In the genomic region with DNA sequence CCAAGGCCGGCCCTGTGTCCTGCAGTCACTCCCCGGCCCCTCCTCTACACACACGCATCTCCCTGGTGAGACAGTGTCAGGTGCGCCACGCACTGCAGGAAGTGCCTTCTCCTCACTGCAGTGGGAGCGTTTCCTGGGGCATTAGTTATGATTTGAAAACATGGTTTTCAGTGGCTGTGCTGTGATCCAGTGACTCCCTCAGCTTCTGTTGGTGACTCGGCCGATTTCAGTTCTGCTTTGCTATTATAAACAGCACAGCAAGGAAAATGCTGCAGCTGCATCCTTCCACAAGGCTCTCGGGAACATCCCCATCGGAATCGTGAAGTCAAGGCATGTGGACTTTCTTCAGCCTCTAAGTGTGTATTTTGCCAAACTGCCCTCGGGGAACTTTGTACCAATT, we compare ENCODE assay signal across 22 cellular contexts. TPM values are rescaled to one million over a fixed set of nuclear protein-coding genes. Genes with fewer than 3 reads are reported as not detected.
DNase-seq lines count a peak whose midpoint lies in the region; ATAC-seq, FAIRE-seq and TF ChIP-seq lines count a peak whose summit lies in the region.
"Had no signal": no experiment of that assay in that cellular context is flagged by ENCODE, and none has a peak within 500 bp of the region (broad histone marks: within the 10 kb centered on the region; RNA-seq: fewer than 3 reads in every experiment).

No MANE protein-coding gene starts in this region.

- no peak overlapping the region for H2AFZ ChIP-seq in MM.1S (ENCODE audit: low read length)
- H2AFZ ChIP-seq in GM12878 (ENCODE audit: control insufficient read depth, low read depth, low read length): no peak overlapping the region

- 0 out of 2 replicates have a peak overlapping the region, but pooled peaks have one; percentile 4 for H3K4me2 ChIP-seq in MM.1S (ENCODE audit: low read depth, low read length)
- H3K4me2 ChIP-seq in GM12878 (ENCODE audit: control insufficient read depth, insufficient read depth): no peak overlapping the region

- no TSS peak for BruUV-seq in GM12878 (replicated peaks; lab: Mats Ljungman, UMichigan)

- WGBS in GM12878 (ENCODE audit: insufficient coverage, insufficient replicate concordance, low lambda C conversion rate, missing lambda C conversion rate): 28% methylated on average over 12 of the region's 12 CpGs

- H3K4me3 ChIP-seq in MM.1S (ENCODE audit: low read length): no peak overlapping the region
- no peak overlapping the region for H3K4me3 ChIP-seq in GM12878

- intact Hi-C loops in GM12878 (cut with micrococcal nuclease; ENCODE audit: unreplicated experiment): no loop called here

- DNase-seq in CD1c-positive myeloid dendritic cell (ENCODE audit: extremely low spot score) (peak; percentile 90), MM.1S (no peak), GM12878 (ENCODE audit: low read depth, low spot score) (no peak), neural crest cell (ENCODE audit: low read depth, low spot score) (no peak), NCI-H1092 treated with DMSO at 0.1 percent for 48 hours (lab: John Stamatoyannopoulos, UW) (no peak)
- DNase-seq: activated B cell treated with CpG ODN at 0.5 μM for 24 hours; activated CD8-positive, alpha-beta T cell treated with anti-CD3 and anti-CD28 coated beads for 36 hours; activated T-cell treated with anti-CD3 and anti-CD28 coated beads, Interleukin-2, amount 50 U/mL, for 48 hours; CD4-positive, alpha-beta memory T cell; hypothalamus; naive thymus-derived CD8-positive, alpha-beta T cell; NCI-H526 treated with DMSO at 0.1 percent for 48 hours; PC-3; stimulated activated CD4-positive, alpha-beta T cell treated with anti-CD3 and anti-CD28 coated beads, Interleukin-4, amount 100 ng/mL, for 4 hours had no signal

- H3F3A ChIP-seq in MM.1S (ENCODE audit: insufficient read depth, low read length): no peaks in the 10 kb centered on the region

- H3K9ac ChIP-seq in MM.1S (ENCODE audit: low read length) (no peak overlapping the region), GM12878 (ENCODE audit: control insufficient read depth, insufficient read depth, low read length) (no peak overlapping the region)

- SMC1A ChIA-PET in GM12878 (lab: Charles Lee; ENCODE audit: uncharacterized antibody, unreplicated experiment): no interaction called here

- H3K9me3 ChIP-seq in MM.1S (replicated peaks; ENCODE audit: insufficient read depth, low read length) (no peaks in the 10 kb centered on the region), GM12878 (replicated peaks; ENCODE audit: control insufficient read depth, insufficient read depth, low read length) (no peaks in the 10 kb centered on the region)

- no peaks in the 10 kb centered on the region for H3K36me3 ChIP-seq in MM.1S (replicated peaks; ENCODE audit: insufficient read depth, low read length)
- no peaks in the 10 kb centered on the region for H3K36me3 ChIP-seq in GM12878 (ENCODE audit: control insufficient read depth in 2 of 2, insufficient read depth in 2 of 2, low read length in 1 of 2)

- H3K27ac Mint-ChIP-seq in neural crest cell (ENCODE audit: unreplicated experiment): peak overlapping the region; percentile 75
- no peak overlapping the region for H3K27ac Mint-ChIP-seq in stimulated activated memory B cell treated with anti-CD40 and anti-IgM and Interleukin-4, amounts not matched to agents 10 μg/mL and 1 μg/mL and 100 μg/mL, for 72 hours
- H3K27ac Mint-ChIP-seq: activated B cell treated with CpG ODN at 0.5 μM for 24 hours; activated CD8-positive, alpha-beta T cell treated with anti-CD3 and anti-CD28 coated beads for 36 hours; activated naive CD4-positive, alpha-beta T cell treated with anti-CD3 and anti-CD28 coated beads, Interleukin-2, amount 50 U/mL, for 24 hours; memory B cell; naive thymus-derived CD8-positive, alpha-beta T cell had no signal

- no peaks in the 10 kb centered on the region for H3K9me3 Mint-ChIP-seq in neural crest cell
- no peaks in the 10 kb centered on the region for H3K9me3 Mint-ChIP-seq in stimulated activated memory B cell treated with anti-CD40 and anti-IgM and Interleukin-4, amounts not matched to agents 10 μg/mL and 1 μg/mL and 100 μg/mL, for 72 hours
- H3K9me3 Mint-ChIP-seq: activated B cell treated with CpG ODN at 0.5 μM for 24 hours; activated CD8-positive, alpha-beta T cell treated with anti-CD3 and anti-CD28 coated beads for 36 hours; activated naive CD4-positive, alpha-beta T cell treated with anti-CD3 and anti-CD28 coated beads, Interleukin-2, amount 50 U/mL, for 24 hours; CD4-positive, alpha-beta memory T cell; memory B cell; naive thymus-derived CD8-positive, alpha-beta T cell had no signal

- H3K79me2 ChIP-seq in MM.1S (ENCODE audit: low read length): no peaks in the 10 kb centered on the region
- no peaks in the 10 kb centered on the region for H3K79me2 ChIP-seq in GM12878 (ENCODE audit: control insufficient read depth, insufficient read depth, low read length)

- no peaks in the 10 kb centered on the region for H3K9me2 ChIP-seq in MM.1S (replicated peaks; ENCODE audit: insufficient read depth, low read length)

- CTCF ChIA-PET in GM12878 (lab: Yijun Ruan, JAX): no interaction called here

- H4K20me1 ChIP-seq in MM.1S (ENCODE audit: insufficient read depth, low read length) (no peaks in the 10 kb centered on the region), GM12878 (ENCODE audit: control insufficient read depth, insufficient read depth) (no peaks in the 10 kb centered on the region)

- no peak for TF ChIP-seq POLR2A in GM12878 (IDR thresholded peaks at IDR 0.05; ENCODE audit: low read depth, low read length)

- no peak for TF ChIP-seq EP300 in GM12878 (IDR thresholded peaks at IDR 0.05; ENCODE audit: borderline replicate concordance in 1 of 2, control insufficient read depth in 1 of 2, low read depth in 2 of 2, low read length in 2 of 2)

- H3K27me3 ChIP-seq in MM.1S (replicated peaks; ENCODE audit: insufficient read depth, low read length) (no peaks in the 10 kb centered on the region), GM12878 (replicated peaks in 1 of 2; ENCODE audit: control insufficient read depth in 2 of 2, insufficient read depth in 2 of 2, low read length in 1 of 2) (no peaks in the 10 kb centered on the region; a peak in 1 of 4 replicates)

- TF ChIP-seq CTCF in MM.1S (IDR thresholded peaks at IDR 0.05; ENCODE audit: low read length): no peak
- TF ChIP-seq CTCF in GM12878 (IDR thresholded peaks at IDR 0.05 in 2 of 3, conservative IDR thresholded peaks at IDR 0.05 in 1 of 3; ENCODE audit: control insufficient read depth in 2 of 3, extremely low read depth in 1 of 3, insufficient read depth in 1 of 3, low read depth in 3 of 3, low read length in 3 of 3): no peak
- TF ChIP-seq CTCF in neural crest cell (conservative IDR thresholded peaks at IDR 0.05): no peak

- no peak for TF ChIP-seq RAD21 in GM12878 (IDR thresholded peaks at IDR 0.05; ENCODE audit: insufficient read depth, low read depth, low read length)

- no peak overlapping the region for H3K27ac ChIP-seq in MM.1S (ENCODE audit: low read length)
- H3K27ac ChIP-seq in GM12878 (ENCODE audit: control insufficient read depth, insufficient read depth): no peak overlapping the region

- RAD21 ChIA-PET in GM12878 (lab: Charles Lee; ENCODE audit: unreplicated experiment): no interaction called here

- ATAC-seq in GM12878: no peak; the same call in 2 of the 3 replicates
- ATAC-seq in stimulated activated memory B cell treated with anti-CD40 and anti-IgM and Interleukin-4, amounts not matched to agents 10 μg/mL and 1 μg/mL and 100 μg/mL, for 72 hours: no peak
- ATAC-seq in HG02852 (IDR thresholded peaks at IDR 0.05; ENCODE audit: unreplicated experiment): no peak
- no peak for ATAC-seq in GM21360 (IDR thresholded peaks at IDR 0.05; ENCODE audit: unreplicated experiment)
- ATAC-seq: activated CD8-positive, alpha-beta T cell treated with anti-CD3 and anti-CD28 coated beads for 36 hours; naive thymus-derived CD8-positive, alpha-beta T cell; PC-3 had no signal

- H3K4me3 Mint-ChIP-seq in neural crest cell: no peak overlapping the region
- H3K4me3 Mint-ChIP-seq in stimulated activated memory B cell treated with anti-CD40 and anti-IgM and Interleukin-4, amounts not matched to agents 10 μg/mL and 1 μg/mL and 100 μg/mL, for 72 hours: no peak overlapping the region
- H3K4me3 Mint-ChIP-seq: activated B cell treated with CpG ODN at 0.5 μM for 24 hours; activated CD8-positive, alpha-beta T cell treated with anti-CD3 and anti-CD28 coated beads for 36 hours; activated naive CD4-positive, alpha-beta T cell treated with anti-CD3 and anti-CD28 coated beads, Interleukin-2, amount 50 U/mL, for 24 hours; CD4-positive, alpha-beta memory T cell; memory B cell; naive thymus-derived CD8-positive, alpha-beta T cell had no signal

- H3K4me1 Mint-ChIP-seq in neural crest cell: no peaks in the 10 kb centered on the region
- peaks cover 7% of the 10 kb centered on the region for H3K4me1 Mint-ChIP-seq in stimulated activated memory B cell treated with anti-CD40 and anti-IgM and Interleukin-4, amounts not matched to agents 10 μg/mL and 1 μg/mL and 100 μg/mL, for 72 hours
- H3K4me1 Mint-ChIP-seq: activated naive CD4-positive, alpha-beta T cell treated with anti-CD3 and anti-CD28 coated beads, Interleukin-2, amount 50 U/mL, for 24 hours; CD4-positive, alpha-beta memory T cell; memory B cell had no signal

- FAIRE-seq in GM12878 (lab: Jason Lieb, UNC): no peak
- FAIRE-seq: astrocyte, colon, keratinocyte had no signal

- H3K27me3 Mint-ChIP-seq in neural crest cell (ENCODE audit: low read depth): no peaks in the 10 kb centered on the region
- H3K27me3 Mint-ChIP-seq in stimulated activated memory B cell treated with anti-CD40 and anti-IgM and Interleukin-4, amounts not matched to agents 10 μg/mL and 1 μg/mL and 100 μg/mL, for 72 hours: peaks cover 10% of the 10 kb centered on the region
- H3K27me3 Mint-ChIP-seq: activated B cell treated with CpG ODN at 0.5 μM for 24 hours; activated CD8-positive, alpha-beta T cell treated with anti-CD3 and anti-CD28 coated beads for 36 hours; activated naive CD4-positive, alpha-beta T cell treated with anti-CD3 and anti-CD28 coated beads, Interleukin-2, amount 50 U/mL, for 24 hours; CD4-positive, alpha-beta memory T cell; memory B cell; naive thymus-derived CD8-positive, alpha-beta T cell had no signal

- POLR2A ChIA-PET in GM12878 (lab: Charles Lee): no interaction called here

- in situ Hi-C loops in GM12878 (cut with MboI): loop anchor here (10.0 kb wide), 1 partner anchor 53 kb away; no protein-coding TSS in a partner anchor

- H3K4me1 ChIP-seq in MM.1S (ENCODE audit: low read length) (no peaks in the 10 kb centered on the region), GM12878 (ENCODE audit: control insufficient read depth, insufficient read depth, low read length) (no peaks in the 10 kb centered on the region)

- peaks cover 7% of the 10 kb centered on the region for H3K36me3 Mint-ChIP-seq in neural crest cell (ENCODE audit: low read depth)
- H3K36me3 Mint-ChIP-seq in stimulated activated memory B cell treated with anti-CD40 and anti-IgM and Interleukin-4, amounts not matched to agents 10 μg/mL and 1 μg/mL and 100 μg/mL, for 72 hours: no peaks in the 10 kb centered on the region
- H3K36me3 Mint-ChIP-seq: activated naive CD4-positive, alpha-beta T cell treated with anti-CD3 and anti-CD28 coated beads, Interleukin-2, amount 50 U/mL, for 24 hours; CD4-positive, alpha-beta memory T cell; memory B cell had no signal

RNA-seq across cellular contexts. Expression of a gene that starts 54.3 kb away (rescaled TPM):
- total RNA-seq in GM12878 (2013; cell fraction: nucleolus; rRNA removed): 16.8 and 17.9 TPM in 2 replicates
- total RNA-seq in GM12878 (2014; rRNA removed) (31.1 and 35.3 TPM in 2 replicates), GM12878 (2014; rRNA removed; fragmentation: Illumina TruSeq; extraction: Trizol) (26.1 and 29.1 TPM in 2 replicates), GM12878 (2021) (33.8 and 35.6 TPM in 2 replicates), neural crest cell (53.9 and 56.5 TPM in 2 replicates)
- 6.9 TPM for polyA plus RNA-seq in GM12878 (2011; ENCODE audit: low read depth)
- polyA plus RNA-seq in GM12878 (2011; rRNA removed) (34.1 and 47.5 TPM in 2 replicates), GM12878 (2014; fragmentation: Illumina TruSeq; extraction: Trizol) (25.2 and 30.0 TPM in 2 replicates), GM12878 (2014; fragmentation: Nextera tagmentation; extraction: Ambion mirVana) (10 to 100 TPM; 13.0 to 20.0 TPM), GM12878 (2014; rRNA removed) (25.3 and 29.6 TPM in 2 replicates), GM12878 (2016; fragmentation: Nextera tagmentation; extraction: Ambion mirVana) (10 to 100 TPM; 40.5 to 44.6 TPM)
- polyA plus RNA-seq in GM12878 (2011; cell fraction: cytosol; rRNA removed): 15.9 and 18.7 TPM in 2 replicates
- polyA plus RNA-seq in GM12878 (2011; cell fraction: nucleus; rRNA removed): 10.0 and 15.1 TPM in 2 replicates
- 8.0 and 10.6 TPM in 2 replicates for polyA plus RNA-seq in GM12878 (2012)
- 16.5 and 18.3 TPM in 2 replicates for polyA minus RNA-seq in GM12878 (2011; rRNA and poly(A)+ RNA removed)
- 8.8 and 10.1 TPM in 2 replicates for polyA minus RNA-seq in GM12878 (2011; cell fraction: cytosol; rRNA and poly(A)+ RNA removed)
- 4.0 and 9.7 TPM in 2 replicates for polyA minus RNA-seq in GM12878 (2011; cell fraction: nucleus; rRNA and poly(A)+ RNA removed)
